Comparison of ENCODE assay signal across 22 cellular contexts in the genomic region with DNA sequence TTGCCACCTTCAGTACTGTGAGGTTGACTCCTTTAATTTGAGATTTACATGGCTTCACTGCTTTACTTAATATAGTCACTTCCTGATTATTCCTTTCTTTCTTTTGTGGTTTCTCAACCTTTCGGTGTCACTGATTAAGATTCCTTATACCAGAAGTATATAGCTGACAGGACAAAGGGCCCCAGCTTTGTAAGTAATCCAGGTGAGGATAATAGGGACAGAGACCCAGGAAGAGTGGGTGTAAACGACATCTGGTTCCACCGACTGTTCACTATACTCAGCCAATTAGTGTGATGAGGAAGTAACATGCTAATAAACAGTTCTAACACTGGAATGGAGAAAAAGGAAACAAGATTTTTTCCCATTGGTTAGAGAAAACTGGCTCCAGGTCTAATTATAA.
DNase-seq lines count a peak whose midpoint lies in the region; ATAC-seq and TF ChIP-seq lines count a peak whose summit lies in the region.
"Had no signal": no experiment of that assay in that cellular context is flagged by ENCODE, and none has a peak within 500 bp of the region (broad histone marks: within the 10 kb centered on the region; RNA-seq: fewer than 3 reads in every experiment).

No MANE protein-coding gene starts in this region.

- intact Hi-C loops in dorsolateral prefrontal cortex (cut with DNase I), result no loop called here

- no peaks in the 10 kb centered on the region for H3K27me3 Mint-ChIP-seq in nephron progenitor cell (ENCODE audit: low read depth, poor library complexity)
- H3K27me3 Mint-ChIP-seq: B cell, IgD-negative memory B cell had no signal

- TF ChIP-seq CTCF in nephron progenitor cell (IDR thresholded peaks at IDR 0.05) (no peak), dorsolateral prefrontal cortex (IDR thresholded peaks at IDR 0.05 in 54 of 56, conservative IDR thresholded peaks at IDR 0.05 in 2 of 56; ENCODE audit: low read depth in 1 of 56, partially characterized antibody in 56 of 56) (no peak)

- H3K4me3 Mint-ChIP-seq in nephron progenitor cell, result no peak overlapping the region
- H3K4me3 Mint-ChIP-seq: B cell, CD14-positive monocyte, IgD-negative memory B cell had no signal

- in situ Hi-C loops in KBM-7 (cut with MboI; ENCODE audit: low pct_unique_long_range_greater_than_20kb, low sequenced_read_pairs), result no loop called here

- H3K36me3 Mint-ChIP-seq in nephron progenitor cell (ENCODE audit: low read depth), result peaks cover 6% of the 10 kb centered on the region
- H3K36me3 Mint-ChIP-seq: CD14-positive monocyte had no signal

- ATAC-seq in HG03135 (IDR thresholded peaks at IDR 0.05; ENCODE audit: unreplicated experiment), result no peak

- H3K4me3 ChIP-seq in dorsolateral prefrontal cortex, result no peak overlapping the region
- H3K4me3 ChIP-seq: SK-N-MC had no signal

- H3K27ac ChIP-seq in dorsolateral prefrontal cortex, result no peak overlapping the region
- H3K27ac ChIP-seq: RWPE1, SK-N-MC had no signal

- peaks cover 3% of the 10 kb centered on the region for H3K9me3 Mint-ChIP-seq in nephron progenitor cell
- H3K9me3 Mint-ChIP-seq: IgD-negative memory B cell had no signal

- H3K4me1 Mint-ChIP-seq in nephron progenitor cell, result peaks cover 47% of the 10 kb centered on the region
- H3K4me1 Mint-ChIP-seq: B cell, CD14-positive monocyte, IgD-negative memory B cell had no signal

- DNase-seq in NCI-H748 (lab: John Stamatoyannopoulos, UW; ENCODE audit: unreplicated experiment) (peak; percentile 12), NCI-H748 treated with DMSO at 0.1 percent for 48 hours (lab: John Stamatoyannopoulos, UW) (no peak), KBM-7 (peak; percentile 6), NCI-H82 treated with DMSO at 0.1 percent for 48 hours (lab: John Stamatoyannopoulos, UW; ENCODE audit: unreplicated experiment) (peak; percentile 76), nephron progenitor cell (no peak), dorsolateral prefrontal cortex (no peak)
- DNase-seq in activated CD4-positive, CD25-positive, alpha-beta regulatory T cell (lab: John Stamatoyannopoulos, UW), result no peak
- DNase-seq: GOT3; HCEC 1CT; Karpas-422; NCI-H1930; NCI-H345; NCI-H526; NK-92 treated with Interleukin-12 subunit alpha and Interleukin-12 subunit beta, amount 100 ng/mL, for 24 hours; SHP77 treated with DMSO at 0.1 percent for 48 hours; SW 1271 had no signal

- no peaks in the 10 kb centered on the region for H3K27me3 ChIP-seq in dorsolateral prefrontal cortex

- peak overlapping the region; percentile 60 for H3K27ac Mint-ChIP-seq in nephron progenitor cell
- H3K27ac Mint-ChIP-seq: B cell, CD14-positive monocyte, IgD-negative memory B cell had no signal

Comparison
In these comparisons a context has a peak if more than half of its experiments do, and no peak if none do; other contexts are left out.
1. DNase-seq: peak in NCI-H748 (single experiment), KBM-7 (single experiment) and NCI-H82 treated with DMSO at 0.1 percent for 48 hours (single experiment); none in NCI-H748 treated with DMSO at 0.1 percent for 48 hours (single experiment), nephron progenitor cell (single experiment), activated CD4-positive, CD25-positive, alpha-beta regulatory T cell (0 of 4) and dorsolateral prefrontal cortex (0 of 10).